1 cellular context compared by ENCODE assay signal in genomic region chr17:9828296-9829059, GRCh38.
TF ChIP-seq lines count a peak whose summit lies in the region.

No MANE protein-coding gene starts in this region.

TF ChIP-seq in IMR-90, 13 proteins besides CTCF, POLR2A, EP300 and RAD21:
- TF ChIP-seq CEBPB (IDR thresholded peaks at IDR 0.05; ENCODE audit: low read depth, low read length) (no peak), CHD1 (IDR thresholded peaks at IDR 0.05; ENCODE audit: low read depth, low read length) (no peak), RFX5 (IDR thresholded peaks at IDR 0.05; ENCODE audit: low read depth, low read length) (no peak), NFE2L2 (IDR thresholded peaks at IDR 0.05; ENCODE audit: low read depth, low read length) (no peak), MXI1 (IDR thresholded peaks at IDR 0.05; ENCODE audit: borderline replicate concordance, low read depth, low read length) (no peak), SMC3 (IDR thresholded peaks at IDR 0.05; ENCODE audit: low read depth, low read length) (no peak), MAFK (IDR thresholded peaks at IDR 0.05; ENCODE audit: low read depth, low read length) (no peak), MAZ (IDR thresholded peaks at IDR 0.05; ENCODE audit: borderline replicate concordance, low read depth, low read length) (no peak)
TF ChIP-seq in IMR-90: peak in this region for 0.
